Comparison of ENCODE assay signal across 15 cellular contexts in the genomic region with DNA sequence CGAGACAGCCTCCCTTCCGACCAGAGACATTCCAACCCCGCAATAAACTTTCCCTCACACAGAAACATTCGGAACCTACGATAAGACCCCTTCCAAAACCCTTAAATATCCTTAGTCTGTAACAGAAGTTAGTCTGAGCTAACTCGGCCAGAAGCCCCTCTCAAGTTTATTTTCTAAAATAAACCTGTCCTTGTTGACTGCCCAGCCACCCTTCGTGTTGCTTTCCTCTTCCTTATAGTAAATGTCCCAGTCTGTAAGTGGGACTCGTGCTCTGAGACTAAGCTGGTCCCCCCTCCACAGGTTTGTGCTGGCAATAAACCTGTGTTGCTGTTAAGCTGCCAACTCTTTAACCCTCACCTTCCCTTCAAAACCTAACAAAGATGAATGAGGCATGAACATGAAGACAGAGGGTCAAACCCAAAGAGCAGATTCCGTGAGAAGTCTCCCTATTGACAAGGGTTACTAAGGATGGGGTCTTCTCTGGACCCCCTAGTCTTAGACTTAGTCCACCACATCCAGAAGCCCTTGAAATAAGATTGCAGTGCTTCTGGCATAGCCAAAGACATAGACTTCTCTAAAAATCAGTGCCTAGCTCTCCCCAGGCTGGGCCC. TPM values are rescaled to one million over a fixed set of nuclear protein-coding genes. Genes with fewer than 3 reads are reported as not detected.
DNase-seq lines count a peak whose midpoint lies in the region; FAIRE-seq and TF ChIP-seq lines count a peak whose summit lies in the region.
"Had no signal": no experiment of that assay in that cellular context is flagged by ENCODE, and none has a peak within 500 bp of the region (broad histone marks: within the 10 kb centered on the region; RNA-seq: fewer than 3 reads in every experiment).

No MANE protein-coding gene starts in this region.

- FAIRE-seq in frontal cortex (lab: Jason Lieb, UNC) = no peak

- H3K4me3 ChIP-seq in HEK293 (ENCODE audit: low read depth, low read length) = no peak overlapping the region

- H3K4me1 Mint-ChIP-seq in activated T-helper 1 cell treated with anti-CD3 and anti-CD28 coated beads, Interleukin-12 subunit alpha, Interleukin-12 subunit beta, Interleukin-2, Interleukin-4 antibody, amounts not matched to agents 30 ng/mL and 10 ng/mL and 1 ng/mL, durations not matched to agents 14 hours and 24 hours and 36 hours (ENCODE audit: low read depth) = peaks cover 24% of the 10 kb centered on the region
- H3K4me1 Mint-ChIP-seq in nephron progenitor cell = peaks cover 39% of the 10 kb centered on the region

- no peak overlapping the region for H3K27ac Mint-ChIP-seq in activated T-helper 1 cell treated with anti-CD3 and anti-CD28 coated beads, Interleukin-12 subunit alpha, Interleukin-12 subunit beta, Interleukin-2, Interleukin-4 antibody, amounts not matched to agents 30 ng/mL and 10 ng/mL and 1 ng/mL, durations not matched to agents 14 hours and 24 hours and 36 hours
- peak overlapping the region; percentile 62 for H3K27ac Mint-ChIP-seq in nephron progenitor cell

- TF ChIP-seq CTCF in HEK293 (tag by site-specific recombination; IDR thresholded peaks at IDR 0.05) = no peak
- no peak for TF ChIP-seq CTCF in nephron progenitor cell (IDR thresholded peaks at IDR 0.05)

- no peaks in the 10 kb centered on the region for H3K27me3 Mint-ChIP-seq in activated T-helper 1 cell treated with anti-CD3 and anti-CD28 coated beads, Interleukin-12 subunit alpha, Interleukin-12 subunit beta, Interleukin-2, Interleukin-4 antibody, amounts not matched to agents 30 ng/mL and 10 ng/mL and 1 ng/mL, durations not matched to agents 14 hours and 24 hours and 36 hours (ENCODE audit: insufficient read depth)
- no peaks in the 10 kb centered on the region for H3K27me3 Mint-ChIP-seq in nephron progenitor cell (ENCODE audit: low read depth, poor library complexity)
- H3K27me3 Mint-ChIP-seq: activated naive CD4-positive, alpha-beta T cell treated with anti-CD3 and anti-CD28 coated beads, Interleukin-2, amount 50 U/mL, for 24 hours had no signal

- CTCF ChIA-PET in HEK293 (lab: Yijun Ruan, JAX) = interaction anchor here (1.0 to 1.1 kb wide), 2 partner anchors 15 to 18 kb away, joined by 3 to 6 read pairs; partner anchors contain the start of gene MIF

- DNase-seq in activated T-helper 1 cell treated with anti-CD3 and anti-CD28 coated beads, Interleukin-12 subunit alpha, Interleukin-12 subunit beta, Interleukin-2, Interleukin-4 antibody, amounts not matched to agents 30 ng/mL and 10 ng/mL and 1 ng/mL, durations not matched to agents 14 hours and 24 hours and 36 hours (ENCODE audit: low spot score) = no peak
- DNase-seq in nephron progenitor cell (no peak), frontal cortex (ENCODE audit: low spot score in 2 of 2) (no peak), globus pallidus (ENCODE audit: low spot score) (no peak), HPDE6-E6E7 (ENCODE audit: extremely low spot score) (no peak)
- DNase-seq: effector CD8-positive, alpha-beta T cell; KG1; left ventricle myocardium superior; NCI-H1436; NCI-H345; stimulated activated CD4-positive, alpha-beta T cell treated with anti-CD3 and anti-CD28 coated beads, Interleukin-4, amount 100 ng/mL, for 1 hour had no signal

- H3K36me3 ChIP-seq in HEK293 (ENCODE audit: control insufficient read depth in 2 of 2, insufficient read depth in 1 of 2, low read length in 2 of 2) = no peaks in the 10 kb centered on the region
- H3K36me3 ChIP-seq: tibial nerve had no signal

- no peaks in the 10 kb centered on the region for H3K36me3 Mint-ChIP-seq in activated T-helper 1 cell treated with anti-CD3 and anti-CD28 coated beads, Interleukin-12 subunit alpha, Interleukin-12 subunit beta, Interleukin-2, Interleukin-4 antibody, amounts not matched to agents 30 ng/mL and 10 ng/mL and 1 ng/mL, durations not matched to agents 14 hours and 24 hours and 36 hours (ENCODE audit: low read depth)
- peaks cover 42% of the 10 kb centered on the region for H3K36me3 Mint-ChIP-seq in nephron progenitor cell (ENCODE audit: low read depth)
- H3K36me3 Mint-ChIP-seq: activated naive CD4-positive, alpha-beta T cell treated with anti-CD3 and anti-CD28 coated beads, Interleukin-2, amount 50 U/mL, for 24 hours had no signal

- H3K9me3 Mint-ChIP-seq in activated T-helper 1 cell treated with anti-CD3 and anti-CD28 coated beads, Interleukin-12 subunit alpha, Interleukin-12 subunit beta, Interleukin-2, Interleukin-4 antibody, amounts not matched to agents 30 ng/mL and 10 ng/mL and 1 ng/mL, durations not matched to agents 14 hours and 24 hours and 36 hours = no peaks in the 10 kb centered on the region
- peaks cover 8% of the 10 kb centered on the region for H3K9me3 Mint-ChIP-seq in nephron progenitor cell
- H3K9me3 Mint-ChIP-seq: activated naive CD4-positive, alpha-beta T cell treated with anti-CD3 and anti-CD28 coated beads, Interleukin-2, amount 50 U/mL, for 24 hours had no signal

- H3K4me1 ChIP-seq in HEK293 (ENCODE audit: control insufficient read depth, insufficient read depth, low read length) = peaks cover 4% of the 10 kb centered on the region; the same call in 1 of the 2 replicates

- H3K4me3 Mint-ChIP-seq in activated T-helper 1 cell treated with anti-CD3 and anti-CD28 coated beads, Interleukin-12 subunit alpha, Interleukin-12 subunit beta, Interleukin-2, Interleukin-4 antibody, amounts not matched to agents 30 ng/mL and 10 ng/mL and 1 ng/mL, durations not matched to agents 14 hours and 24 hours and 36 hours = peak overlapping the region; percentile 5
- peak overlapping the region; percentile 56 for H3K4me3 Mint-ChIP-seq in nephron progenitor cell

- H3K27ac ChIP-seq in HEK293 (ENCODE audit: extremely low read depth, low read depth, low read length) = no peak overlapping the region

- intact Hi-C loops in activated T-helper 1 cell treated with anti-CD3 and anti-CD28 coated beads, Interleukin-12 subunit alpha, Interleukin-12 subunit beta, Interleukin-2, Interleukin-4 antibody, amounts not matched to agents 30 ng/mL and 10 ng/mL and 1 ng/mL, durations not matched to agents 14 hours and 24 hours and 36 hours (cut with micrococcal nuclease) = loop anchor here (5.0 kb wide), 3 partner anchors 55 to 360 kb away; partner anchors contain the start of genes CHCHD10, SLC2A11 and SPECC1L

- no peaks in the 10 kb centered on the region for H3K9me3 ChIP-seq in HEK293 (ENCODE audit: control insufficient read depth, insufficient read depth, low read depth, low read length)
- H3K9me3 ChIP-seq: tibial nerve had no signal

- POLR2A ChIA-PET in HEK293 (lab: Yijun Ruan, JAX) = interaction anchor here (1.1 to 3.7 kb wide), 4 partner anchors 13 to 55 kb away, joined by 3 to 71 read pairs (median 24); partner anchors contain the start of genes MIF and SLC2A11

TF ChIP-seq in HEK293, 187 proteins besides CTCF, POLR2A, EP300 and RAD21:
- TF ChIP-seq ZNF174 (tag by site-specific recombination; IDR thresholded peaks at IDR 0.05) (no peak), ZNF10 (tag by site-specific recombination; IDR thresholded peaks at IDR 0.05) (no peak), TRIM28 (IDR thresholded peaks at IDR 0.05; ENCODE audit: borderline replicate concordance, low read length) (peak; percentile 74; the same call in 1 of the 2 replicates), ZBTB20 (tag by site-specific recombination; IDR thresholded peaks at IDR 0.05) (no peak), ZNF202 (tag by site-specific recombination; IDR thresholded peaks at IDR 0.05; ENCODE audit: borderline replicate concordance) (no peak), SETDB1 (IDR thresholded peaks at IDR 0.05; ENCODE audit: insufficient read length, low read length) (peak; percentile 76)
- TF ChIP-seq, protein P1, sequence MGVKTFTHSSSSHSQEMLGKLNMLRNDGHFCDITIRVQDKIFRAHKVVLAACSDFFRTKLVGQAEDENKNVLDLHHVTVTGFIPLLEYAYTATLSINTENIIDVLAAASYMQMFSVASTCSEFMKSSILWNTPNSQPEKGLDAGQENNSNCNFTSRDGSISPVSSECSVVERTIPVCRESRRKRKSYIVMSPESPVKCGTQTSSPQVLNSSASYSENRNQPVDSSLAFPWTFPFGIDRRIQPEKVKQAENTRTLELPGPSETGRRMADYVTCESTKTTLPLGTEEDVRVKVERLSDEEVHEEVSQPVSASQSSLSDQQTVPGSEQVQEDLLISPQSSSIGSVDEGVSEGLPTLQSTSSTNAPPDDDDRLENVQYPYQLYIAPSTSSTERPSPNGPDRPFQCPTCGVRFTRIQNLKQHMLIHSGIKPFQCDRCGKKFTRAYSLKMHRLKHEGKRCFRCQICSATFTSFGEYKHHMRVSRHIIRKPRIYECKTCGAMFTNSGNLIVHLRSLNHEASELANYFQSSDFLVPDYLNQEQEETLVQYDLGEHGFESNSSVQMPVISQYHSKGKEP (tag by site-specific recombination; IDR thresholded peaks at IDR 0.05) = no peak

RNA-seq across cellular contexts. Expression of gene MIF, which starts 18.2 kb away (rescaled TPM):
- total RNA-seq in activated T-helper 1 cell treated with anti-CD3 and anti-CD28 coated beads, Interleukin-12 subunit alpha, Interleukin-12 subunit beta, Interleukin-2, Interleukin-4 antibody, amounts not matched to agents 30 ng/mL and 10 ng/mL and 1 ng/mL, durations not matched to agents 14 hours and 24 hours and 36 hours = 1,136 and 1,212 TPM in 2 replicates
- 128 TPM for total RNA-seq in frontal cortex

RNA-seq across cellular contexts. Expression of gene GSTT2B, which starts 48.6 kb away (rescaled TPM):
- total RNA-seq in activated T-helper 1 cell treated with anti-CD3 and anti-CD28 coated beads, Interleukin-12 subunit alpha, Interleukin-12 subunit beta, Interleukin-2, Interleukin-4 antibody, amounts not matched to agents 30 ng/mL and 10 ng/mL and 1 ng/mL, durations not matched to agents 14 hours and 24 hours and 36 hours = 0.65 and 0.91 TPM in 2 replicates
- total RNA-seq in frontal cortex = 2.0 TPM
- total RNA-seq: activated CD8-positive, alpha-beta memory T cell treated with anti-CD3 and anti-CD28 coated beads for 36 hours had no signal

RNA-seq across cellular contexts. Expression of gene DDTL, which starts 54.3 kb away (rescaled TPM):
- 4.0 and 4.7 TPM in 2 replicates for total RNA-seq in activated T-helper 1 cell treated with anti-CD3 and anti-CD28 coated beads, Interleukin-12 subunit alpha, Interleukin-12 subunit beta, Interleukin-2, Interleukin-4 antibody, amounts not matched to agents 30 ng/mL and 10 ng/mL and 1 ng/mL, durations not matched to agents 14 hours and 24 hours and 36 hours
- 3.7 TPM for total RNA-seq in frontal cortex
- total RNA-seq: activated CD8-positive, alpha-beta memory T cell treated with anti-CD3 and anti-CD28 coated beads for 36 hours had no signal

RNA-seq across cellular contexts. Expression of gene SLC2A11, which starts 54.7 kb away (rescaled TPM):
- total RNA-seq in activated T-helper 1 cell treated with anti-CD3 and anti-CD28 coated beads, Interleukin-12 subunit alpha, Interleukin-12 subunit beta, Interleukin-2, Interleukin-4 antibody, amounts not matched to agents 30 ng/mL and 10 ng/mL and 1 ng/mL, durations not matched to agents 14 hours and 24 hours and 36 hours = 8.3 and 8.4 TPM in 2 replicates
- 11.4 TPM for total RNA-seq in frontal cortex
